22 cellular contexts compared by ENCODE assay signal in genomic region chr10:73788864-73789658, GRCh38.
"Had no signal": no experiment of that assay in that cellular context is flagged by ENCODE, and none has a peak within 500 bp of the region (broad histone marks: within the 10 kb centered on the region; RNA-seq: fewer than 3 reads in every experiment).

No MANE protein-coding gene starts in this region.

- H3K9me3 Mint-ChIP-seq: activated CD4-positive, alpha-beta memory T cell treated with anti-CD3 and anti-CD28 coated beads, Interleukin-2, amount 10 ng/mL, durations not matched to agents 7 days and 5 days; activated T-cell treated with anti-CD3 and anti-CD28 coated beads, Interleukin-2, amount 50 U/mL, for 4 hours; WTC11 had no signal

- DNase-seq: activated CD4-positive, alpha-beta memory T cell treated with anti-CD3 and anti-CD28 coated beads, Interleukin-2, amount 10 ng/mL, durations not matched to agents 7 days and 5 days; activated CD4-positive, alpha-beta T cell treated with anti-CD3 and anti-CD28 coated beads for 4 hours; activated gamma-delta T cell treated with Interleukin-2 at 50 U/mL for 16 hours; activated T-cell treated with anti-CD3 and anti-CD28 coated beads, Interleukin-2, amount 50 U/mL, for 4 hours; amniotic stem cell; caudate nucleus; esophagus squamous epithelium; glutamatergic neuron; left colon; lower lobe of right lung; midbrain; posterior cingulate gyrus; stimulated activated CD4-positive, alpha-beta T cell treated with anti-CD3 and anti-CD28 coated beads, Interleukin-15, amount 100 ng/mL, for 24 hours; stimulated activated CD4-positive, alpha-beta T cell treated with anti-CD3 and anti-CD28 coated beads, Interleukin-4, amount 100 ng/mL, for 1 hour; stimulated activated naive CD4-positive, alpha-beta T cell; T-helper 17 cell; tibial artery had no signal

- H3K27ac Mint-ChIP-seq: activated CD4-positive, alpha-beta memory T cell treated with anti-CD3 and anti-CD28 coated beads, Interleukin-2, amount 10 ng/mL, durations not matched to agents 7 days and 5 days; activated naive CD8-positive, alpha-beta T cell; T-helper 17 cell; WTC11 had no signal

- H3K27me3 Mint-ChIP-seq: activated CD4-positive, alpha-beta memory T cell treated with anti-CD3 and anti-CD28 coated beads, Interleukin-2, amount 10 ng/mL, durations not matched to agents 7 days and 5 days; activated naive CD8-positive, alpha-beta T cell; T-helper 17 cell had no signal

- H3K27me3 ChIP-seq: esophagus squamous epithelium, tibial artery, vagina had no signal

- H3K4me3 Mint-ChIP-seq: activated CD4-positive, alpha-beta memory T cell treated with anti-CD3 and anti-CD28 coated beads, Interleukin-2, amount 10 ng/mL, durations not matched to agents 7 days and 5 days; activated naive CD8-positive, alpha-beta T cell; activated T-cell treated with anti-CD3 and anti-CD28 coated beads, Interleukin-2, amount 50 U/mL, for 4 hours; WTC11 had no signal

- H3K9me3 ChIP-seq: esophagus squamous epithelium, lower lobe of right lung, tibial artery, vagina had no signal

- H3K4me3 ChIP-seq: coronary artery, esophagus squamous epithelium, lower lobe of right lung, skin epidermis, tibial artery, vagina had no signal

- ATAC-seq: activated T-cell treated with anti-CD3 and anti-CD28 coated beads, Interleukin-2, amount 50 U/mL, for 4 hours; left colon; lower lobe of right lung; T-helper 17 cell; WTC11 had no signal
